Comparison of ENCODE assay signal across 12 cellular contexts in genomic region chr19:20840371-20840770, GRCh38.
"Had no signal": no experiment of that assay in that cellular context is flagged by ENCODE, and none has a peak within 500 bp of the region (broad histone marks: within the 10 kb centered on the region; RNA-seq: fewer than 3 reads in every experiment).

No MANE protein-coding gene starts in this region.

- H3K27ac ChIP-seq: dorsolateral prefrontal cortex, gastrocnemius medialis, left lung had no signal

- ATAC-seq: gastrocnemius medialis, left lung had no signal

- DNase-seq: activated CD4-positive, alpha-beta T cell treated with anti-CD3 and anti-CD28 coated beads, Interleukin-2, amount 50 U/mL, for 4 hours; activated naive CD8-positive, alpha-beta T cell treated with anti-CD3 and anti-CD28 coated beads, Interleukin-2, amount 10 ng/mL, durations not matched to agents 7 days and 5 days; amygdala; caudate nucleus; dorsolateral prefrontal cortex; gastrocnemius medialis; head of caudate nucleus; kidney; left lung; stimulated activated CD8-positive, alpha-beta memory T cell treated with anti-CD3 and anti-CD28 coated beads, Interleukin-4, amount 100 ng/mL, for 48 hours; stimulated activated naive CD4-positive, alpha-beta T cell; T-helper 2 cell had no signal
